ENCODE assay signal across 8 cellular contexts in genomic region chr1:157090196-157090647, GRCh38. TPM values are rescaled to one million over a fixed set of nuclear protein-coding genes. Genes with fewer than 3 reads are reported as not detected.
DNase-seq lines count a peak whose midpoint lies in the region; ATAC-seq and TF ChIP-seq lines count a peak whose summit lies in the region.

No MANE protein-coding gene starts in this region.

- H3K4me3 ChIP-seq in kidney epithelial cell (ENCODE audit: low read depth, low read length), result no peak overlapping the region

- peak; percentile 93 for DNase-seq in AG20443 (ENCODE audit: low spot score)
- peak; percentile 57 for DNase-seq in GOT3 (lab: John Stamatoyannopoulos, UW)
- DNase-seq in NCI-H345 (lab: John Stamatoyannopoulos, UW), result peak; percentile 81
- DNase-seq in activated CD4-positive, CD25-positive, alpha-beta regulatory T cell treated with anti-CD3 and anti-CD28 coated beads, Interleukin-2, amount 50 U/mL, for 72 hours, result peak; percentile 90
- peak in 56 of 61 donors; percentile 18 to 87 (median 56) for DNase-seq in caudate nucleus (lab: John Stamatoyannopoulos, UW)
- DNase-seq in kidney epithelial cell (ENCODE audit: low read depth), result no peak
- DNase-seq in stimulated activated CD4-positive, alpha-beta T cell treated with anti-CD3 and anti-CD28 coated beads, Interleukin-1b, Interleukin-23, amount 100 ng/mL, for 24 hours (ENCODE audit: low read depth in 4 of 4, low spot score in 1 of 4), result peak; percentile 83 to 85 (median 84)

- peaks cover 4% of the 10 kb centered on the region for H3K27me3 ChIP-seq in kidney epithelial cell (ENCODE audit: control insufficient read depth, insufficient read depth, low read length)

- no peaks in the 10 kb centered on the region for H3K36me3 ChIP-seq in kidney epithelial cell (ENCODE audit: control insufficient read depth, insufficient read depth, low read length)

- peak; percentile 93 for TF ChIP-seq CTCF in kidney epithelial cell (IDR thresholded peaks at IDR 0.05; ENCODE audit: insufficient read depth, low read length, poor library complexity, severe bottlenecking)

- ATAC-seq in HG03565 (IDR thresholded peaks at IDR 0.05; ENCODE audit: unreplicated experiment), result no peak

- no peak overlapping the region for H3K27ac ChIP-seq in caudate nucleus (ENCODE audit: low read depth, low read length)

RNA-seq across cellular contexts. Expression of gene ETV3L, which starts 9.4 kb away (rescaled TPM):
- total RNA-seq in kidney epithelial cell, result not detected in 2 replicates

RNA-seq across cellular contexts. Expression of gene ARHGEF11, which starts 44.7 kb away (rescaled TPM):
- total RNA-seq in kidney epithelial cell, result 26.4 and 29.2 TPM in 2 replicates

RNA-seq across cellular contexts. Expression of gene ETV3, which starts 48.0 kb away (rescaled TPM):
- total RNA-seq in kidney epithelial cell, result 16.6 and 22.9 TPM in 2 replicates
